ENCODE assay signal across 11 cellular contexts in genomic region chr13:49620170-49620621, GRCh38. TPM values are rescaled to one million over a fixed set of nuclear protein-coding genes. Genes with fewer than 3 reads are reported as not detected.
DNase-seq lines count a peak whose midpoint lies in the region; ATAC-seq and TF ChIP-seq lines count a peak whose summit lies in the region.
"Had no signal": no experiment of that assay in that cellular context is flagged by ENCODE, and none has a peak within 500 bp of the region (broad histone marks: within the 10 kb centered on the region; RNA-seq: fewer than 3 reads in every experiment).

No MANE protein-coding gene starts in this region.

- H3K27ac Mint-ChIP-seq in GM23338 = no peak overlapping the region
- H3K27ac Mint-ChIP-seq in activated CD4-positive, alpha-beta T cell treated with anti-CD3 and anti-CD28 coated beads, Interleukin-2, amount 10 ng/mL, durations not matched to agents 24 days and 14 days = no peak overlapping the region

- H3K36me3 Mint-ChIP-seq in GM23338 (ENCODE audit: low read depth) = no peaks in the 10 kb centered on the region
- H3K36me3 Mint-ChIP-seq in activated CD4-positive, alpha-beta T cell treated with anti-CD3 and anti-CD28 coated beads, Interleukin-2, amount 10 ng/mL, durations not matched to agents 24 days and 14 days (ENCODE audit: low read depth) = no peaks in the 10 kb centered on the region

- H3K27ac ChIP-seq in GM23338 (ENCODE audit: low read depth) (no peak overlapping the region), neuronal stem cell (replicated peaks; ENCODE audit: low read length) (no peak overlapping the region)
- H3K27ac ChIP-seq: A549, upper lobe of left lung, VCaP had no signal

- no peaks in the 10 kb centered on the region for H3K9me3 Mint-ChIP-seq in GM23338
- H3K9me3 Mint-ChIP-seq in activated CD4-positive, alpha-beta T cell treated with anti-CD3 and anti-CD28 coated beads, Interleukin-2, amount 10 ng/mL, durations not matched to agents 24 days and 14 days = no peaks in the 10 kb centered on the region

- no peak overlapping the region for H4K8ac ChIP-seq in neuronal stem cell (ENCODE audit: low read depth, low read length)

- H3K4me2 ChIP-seq in GM23338 (no peak overlapping the region), neuronal stem cell (ENCODE audit: insufficient read depth, low read length, poor library complexity, severe bottlenecking) (no peak overlapping the region)
- H3K4me2 ChIP-seq: A549 had no signal

- H3K79me1 ChIP-seq in neuronal stem cell (ENCODE audit: low read depth, low read length) = no peaks in the 10 kb centered on the region

- H3K23ac ChIP-seq in neuronal stem cell (ENCODE audit: low read depth, low read length, poor library complexity) = no peak overlapping the region

- H3K36me3 ChIP-seq in GM23338 (ENCODE audit: insufficient read depth) (no peaks in the 10 kb centered on the region), neuronal stem cell (replicated peaks in 1 of 2; ENCODE audit: control insufficient read depth in 2 of 2, insufficient read depth in 2 of 2, low read length in 2 of 2) (no peaks in the 10 kb centered on the region)
- H3K36me3 ChIP-seq: upper lobe of left lung had no signal

- H2AK5ac ChIP-seq in neuronal stem cell (ENCODE audit: low read depth, low read length) = no peak overlapping the region

- H3K9ac ChIP-seq in neuronal stem cell (ENCODE audit: low read depth, low read length, poor library complexity) = no peak overlapping the region

- no peak overlapping the region for H2BK120ac ChIP-seq in neuronal stem cell (ENCODE audit: low read depth, low read length)

- H3K27me3 Mint-ChIP-seq in GM23338 (ENCODE audit: insufficient read depth, low read depth, poor library complexity) = no peaks in the 10 kb centered on the region
- H3K27me3 Mint-ChIP-seq in activated CD4-positive, alpha-beta T cell treated with anti-CD3 and anti-CD28 coated beads, Interleukin-2, amount 10 ng/mL, durations not matched to agents 24 days and 14 days = peaks cover 2% of the 10 kb centered on the region

- no peak for TF ChIP-seq CTCF in GM23338 (conservative IDR thresholded peaks at IDR 0.05; ENCODE audit: low read depth in 2 of 2)

- H3K27me3 ChIP-seq in GM23338 (ENCODE audit: insufficient read depth) (no peaks in the 10 kb centered on the region), neuronal stem cell (ENCODE audit: control insufficient read depth in 3 of 3, insufficient read depth in 3 of 3, low read depth in 1 of 3, low read length in 3 of 3) (no peaks in the 10 kb centered on the region)
- H3K27me3 ChIP-seq: upper lobe of left lung had no signal

- H3K4me1 ChIP-seq in GM23338 (ENCODE audit: insufficient read depth) = no peaks in the 10 kb centered on the region
- H3K4me1 ChIP-seq in neuronal stem cell (ENCODE audit: control insufficient read depth in 2 of 2, insufficient read depth in 1 of 2, low read depth in 1 of 2, low read length in 2 of 2) = peaks cover 2 to 8% of the 10 kb centered on the region in 2 donors

- no peaks in the 10 kb centered on the region for H4K20me1 ChIP-seq in GM23338 (replicated peaks; ENCODE audit: insufficient read depth)

- peak overlapping the region; percentile 38 for H4K91ac ChIP-seq in neuronal stem cell (ENCODE audit: low read depth, low read length, poor library complexity)

- no CpG with 5 or more reads among the region's 22 CpGs for WGBS in neuronal stem cell (ENCODE audit: extremely low coverage in 2 of 2, insufficient read length in 2 of 2, insufficient replicate concordance in 1 of 2), 2 donors

- H2AFZ ChIP-seq in GM23338 = peak overlapping the region; percentile 69; the same call in 1 of the 2 replicates
- peak overlapping the region; percentile 51 for H2AFZ ChIP-seq in neuronal stem cell (ENCODE audit: low read length)

- no peak overlapping the region for H3K4me3 ChIP-seq in GM23338
- H3K4me3 ChIP-seq in neuronal stem cell (ENCODE audit: low read length in 2 of 2) = no peak overlapping the region
- H3K4me3 ChIP-seq: A549 had no signal

- H3K14ac ChIP-seq in neuronal stem cell (ENCODE audit: low read length) = no peak overlapping the region

- H3K18ac ChIP-seq in neuronal stem cell (ENCODE audit: low read length) = no peak overlapping the region

- no peaks in the 10 kb centered on the region for H3K4me1 Mint-ChIP-seq in GM23338
- no peaks in the 10 kb centered on the region for H3K4me1 Mint-ChIP-seq in activated CD4-positive, alpha-beta T cell treated with anti-CD3 and anti-CD28 coated beads, Interleukin-2, amount 10 ng/mL, durations not matched to agents 24 days and 14 days

- H2BK15ac ChIP-seq in neuronal stem cell (ENCODE audit: low read length) = no peak overlapping the region

- no peak overlapping the region for H2BK5ac ChIP-seq in neuronal stem cell (ENCODE audit: low read length)

- H2BK12ac ChIP-seq in neuronal stem cell (ENCODE audit: low read length) = no peak overlapping the region

- no peak for ATAC-seq in GM23338
- ATAC-seq: A549 had no signal

- no peaks in the 10 kb centered on the region for H3K79me2 ChIP-seq in GM23338 (replicated peaks; ENCODE audit: insufficient read depth)

- no peaks in the 10 kb centered on the region for H3K9me2 ChIP-seq in GM23338 (ENCODE audit: insufficient read depth)

- DNase-seq in NCI-H146 (lab: John Stamatoyannopoulos, UW) (peak; percentile 58), NCI-H146 treated with DMSO at 0.1 percent for 48 hours (lab: John Stamatoyannopoulos, UW; ENCODE audit: unreplicated experiment) (no peak), GM23338 (ENCODE audit: low spot score) (no peak), NOMO-1 treated with dmso at 0.1 percent for 144 hours (lab: John Stamatoyannopoulos, UW; ENCODE audit: unreplicated experiment) (peak; percentile 22), neuronal stem cell (ENCODE audit: low spot score) (no peak), HUDEP-2 (lab: John Stamatoyannopoulos, UW; ENCODE audit: unreplicated experiment in 76 of 76) (no peak), NCI-H2107 (lab: John Stamatoyannopoulos, UW) (no peak)
- DNase-seq in activated CD4-positive, alpha-beta T cell treated with anti-CD3 and anti-CD28 coated beads, Interleukin-2, amount 10 ng/mL, durations not matched to agents 24 days and 14 days = no peak

- no peaks in the 10 kb centered on the region for H3F3A ChIP-seq in GM23338 (replicated peaks; ENCODE audit: low read depth)

- H3K4ac ChIP-seq in neuronal stem cell (ENCODE audit: low read length) = no peak overlapping the region

- H3K9me3 ChIP-seq in neuronal stem cell (replicated peaks in 1 of 2; ENCODE audit: control insufficient read depth in 2 of 2, insufficient read depth in 1 of 2, low read depth in 1 of 2, low read length in 2 of 2) = no peaks in the 10 kb centered on the region
- H3K9me3 ChIP-seq: A549, upper lobe of left lung had no signal

- intact Hi-C loops in activated CD4-positive, alpha-beta T cell treated with anti-CD3 and anti-CD28 coated beads, Interleukin-2, amount 10 ng/mL, durations not matched to agents 24 days and 14 days (cut with micrococcal nuclease) = no loop called here

- no peak overlapping the region for H3K4me3 Mint-ChIP-seq in GM23338
- H3K4me3 Mint-ChIP-seq in activated CD4-positive, alpha-beta T cell treated with anti-CD3 and anti-CD28 coated beads, Interleukin-2, amount 10 ng/mL, durations not matched to agents 24 days and 14 days = no peak overlapping the region

TF ChIP-seq in GM23338, 12 proteins besides CTCF, POLR2A, EP300 and RAD21 (continues in another document):
- no peak for TF ChIP-seq ZNF331 (CRISPR knock-in tag; IDR thresholded peaks at IDR 0.05; ENCODE audit: low read depth)
- no peak for TF ChIP-seq ETS1 (IDR thresholded peaks at IDR 0.05)
- no peak for TF ChIP-seq JUNB (IDR thresholded peaks at IDR 0.05; ENCODE audit: unreplicated experiment)
- no peak for TF ChIP-seq CREB1 (CRISPR knock-in tag; IDR thresholded peaks at IDR 0.05; ENCODE audit: low read depth)
- no peak for TF ChIP-seq NANOG (IDR thresholded peaks at IDR 0.05; ENCODE audit: borderline replicate concordance)
- TF ChIP-seq ZNF114 (CRISPR knock-in tag; IDR thresholded peaks at IDR 0.05) = no peak

RNA-seq across cellular contexts. Expression of gene ARL11, which starts 8.1 kb away (rescaled TPM):
- total RNA-seq in GM23338 (2014; rRNA removed; shearing (Covaris generic)) = 0.52 and 1.2 TPM in 2 replicates
- 0.32 and 0.61 TPM in 2 replicates for polyA plus RNA-seq in GM23338 (2016; fragmentation: Nextera tagmentation; extraction: Ambion mirVana)
- polyA plus RNA-seq in neuronal stem cell (2013, experiment 1 of 2) = 0.04 TPM
- 0.10 TPM for polyA plus RNA-seq in neuronal stem cell (2013, experiment 2 of 2)
- 0.65 and 0.76 TPM in 2 replicates for total RNA-seq in activated CD4-positive, alpha-beta T cell treated with anti-CD3 and anti-CD28 coated beads, Interleukin-2, amount 10 ng/mL, durations not matched to agents 24 days and 14 days
- polyA plus RNA-seq: A549 had no signal

RNA-seq across cellular contexts. Expression of gene RCBTB1, which starts 34.8 kb away (rescaled TPM):
- total RNA-seq in GM23338 (2014; rRNA removed; shearing (Covaris generic)) = 33.5 and 33.9 TPM in 2 replicates
- 10.8 and 11.2 TPM in 2 replicates for polyA plus RNA-seq in GM23338 (2016; fragmentation: Nextera tagmentation; extraction: Ambion mirVana)
- polyA plus RNA-seq in neuronal stem cell (2013, experiment 1 of 2) = 14.6 TPM
- polyA plus RNA-seq in neuronal stem cell (2013, experiment 2 of 2) = 15.1 TPM
- total RNA-seq in activated CD4-positive, alpha-beta T cell treated with anti-CD3 and anti-CD28 coated beads, Interleukin-2, amount 10 ng/mL, durations not matched to agents 24 days and 14 days = 14.8 and 16.2 TPM in 2 replicates

Comparison
In these comparisons a context has a peak if more than half of its experiments do, and no peak if none do; other contexts are left out.
1. DNase-seq: peak in NCI-H146 (single experiment) and NOMO-1 treated with dmso at 0.1 percent for 144 hours (single experiment); none in NCI-H146 treated with DMSO at 0.1 percent for 48 hours (single experiment), GM23338 (single experiment), neuronal stem cell (single experiment), HUDEP-2 (0 of 76), NCI-H2107 (single experiment) and activated CD4-positive, alpha-beta T cell treated with anti-CD3 and anti-CD28 coated beads, Interleukin-2, amount 10 ng/mL, durations not matched to agents 24 days and 14 days (single experiment).